ENCODE assay signal across 25 cellular contexts in genomic region chr1:174569240-174569639, GRCh38.
"Had no signal": no experiment of that assay in that cellular context is flagged by ENCODE, and none has a peak within 500 bp of the region (broad histone marks: within the 10 kb centered on the region; RNA-seq: fewer than 3 reads in every experiment).

No MANE protein-coding gene starts in this region.

- H3K4me3 Mint-ChIP-seq: naive thymus-derived CD8-positive, alpha-beta T cell; nephron progenitor cell; stimulated activated naive B cell treated with anti-CD40 and anti-IgM and Interleukin-4, amounts not matched to agents 10 μg/mL and 1 μg/mL and 100 μg/mL, for 72 hours had no signal

- H3K4me2 ChIP-seq: smooth muscle cell had no signal

- H3K9me3 ChIP-seq: lower lobe of right lung, ovary, right atrium auricular region, right lobe of liver, testis, thyroid gland, upper lobe of left lung had no signal

- ATAC-seq: left colon; left lung; lower lobe of right lung; naive thymus-derived CD8-positive, alpha-beta T cell; stimulated activated naive B cell treated with anti-CD40 and anti-IgM and Interleukin-4, amounts not matched to agents 10 μg/mL and 1 μg/mL and 100 μg/mL, for 72 hours; stimulated activated naive CD8-positive, alpha-beta T cell treated with anti-CD3 and anti-CD28 coated beads, Interleukin-15, Interleukin-2, amounts not matched to agents 100 U/mL and 50 U/mL, for 24 hours had no signal

- H3K4me1 Mint-ChIP-seq: nephron progenitor cell had no signal

- H3K9me3 Mint-ChIP-seq: stimulated activated naive B cell treated with anti-CD40 and anti-IgM and Interleukin-4, amounts not matched to agents 10 μg/mL and 1 μg/mL and 100 μg/mL, for 72 hours had no signal

- H3K4me1 ChIP-seq: left lung, lower lobe of right lung, right atrium auricular region, right lobe of liver, stomach, testis, thyroid gland, transverse colon, upper lobe of left lung had no signal

- H3K27ac ChIP-seq: left lung, lower lobe of right lung, ovary, right atrium auricular region, right lobe of liver, stomach, testis, thyroid gland, transverse colon, upper lobe of left lung had no signal

- H3K27me3 Mint-ChIP-seq: naive thymus-derived CD8-positive, alpha-beta T cell; progenitor cell of endocrine pancreas; stimulated activated naive B cell treated with anti-CD40 and anti-IgM and Interleukin-4, amounts not matched to agents 10 μg/mL and 1 μg/mL and 100 μg/mL, for 72 hours had no signal

- DNase-seq: hypothalamus; kidney; left colon; left lung; lower lobe of right lung; mammary epithelial cell; mesenchymal stem cell; naive thymus-derived CD8-positive, alpha-beta T cell; nephron progenitor cell; ovary; right lobe of liver; stimulated activated CD4-positive, alpha-beta T cell treated with anti-CD3 and anti-CD28 coated beads, Interleukin-1b, Interleukin-23, amount 100 ng/mL, for 48 hours; stimulated activated CD4-positive, alpha-beta T cell treated with anti-CD3 and anti-CD28 coated beads, Interleukin-2, amount 100 ng/mL, for 48 hours; stimulated activated CD4-positive, alpha-beta T cell treated with anti-CD3 and anti-CD28 coated beads, Interleukin-4, amount 100 ng/mL, for 4 hours; stimulated activated CD8-positive, alpha-beta memory T cell treated with anti-CD3 and anti-CD28 coated beads, Interleukin-4, amount 100 ng/mL, for 48 hours; stimulated activated naive B cell treated with anti-CD40 and anti-IgM and Interleukin-4, amounts not matched to agents 10 μg/mL and 1 μg/mL and 100 μg/mL, for 72 hours; stimulated activated naive CD8-positive, alpha-beta T cell treated with anti-CD3 and anti-CD28 coated beads, Interleukin-15, Interleukin-2, amounts not matched to agents 100 U/mL and 50 U/mL, for 24 hours; stomach; testis; thyroid gland; transverse colon; upper lobe of left lung had no signal

- H3K27me3 ChIP-seq: left lung, ovary, right atrium auricular region, right lobe of liver, stomach, testis, thyroid gland, transverse colon, upper lobe of left lung had no signal

- H3K4me3 ChIP-seq: left lung, lower lobe of right lung, ovary, right atrium auricular region, right lobe of liver, smooth muscle cell, stomach, testis, thyroid gland, transverse colon, upper lobe of left lung had no signal

- H3K27ac Mint-ChIP-seq: naive thymus-derived CD8-positive, alpha-beta T cell; progenitor cell of endocrine pancreas; stimulated activated naive B cell treated with anti-CD40 and anti-IgM and Interleukin-4, amounts not matched to agents 10 μg/mL and 1 μg/mL and 100 μg/mL, for 72 hours had no signal

- H3K36me3 ChIP-seq: left lung, lower lobe of right lung, ovary, right atrium auricular region, right lobe of liver, stomach, thyroid gland, transverse colon, upper lobe of left lung had no signal
